In genomic region chr6:169109821-169110220, GRCh38 we compare ENCODE assay signal across 21 cellular contexts.
"Had no signal": no experiment of that assay in that cellular context is flagged by ENCODE, and none has a peak within 500 bp of the region (broad histone marks: within the 10 kb centered on the region; RNA-seq: fewer than 3 reads in every experiment).

No MANE protein-coding gene starts in this region.

- H3K4me1 Mint-ChIP-seq: activated naive CD4-positive, alpha-beta T cell treated with anti-CD3 and anti-CD28 coated beads, Interleukin-2, amount 10 ng/mL, durations not matched to agents 7 days and 5 days; T-cell had no signal

- H3K27ac ChIP-seq: SK-N-MC had no signal

- DNase-seq: activated CD4-positive, alpha-beta T cell treated with anti-CD3 and anti-CD28 coated beads for 4 hours; activated CD8-positive, alpha-beta memory T cell treated with anti-CD3 and anti-CD28 coated beads, Interleukin-2, amount 50 U/mL, for 4 hours; activated CD8-positive, alpha-beta T cell treated with anti-CD3 and anti-CD28 coated beads for 36 hours; activated gamma-delta T cell treated with Interleukin-2 at 50 U/mL for 16 hours; activated naive CD4-positive, alpha-beta T cell treated with anti-CD3 and anti-CD28 coated beads, Interleukin-2, amount 10 ng/mL, durations not matched to agents 7 days and 5 days; activated naive CD8-positive, alpha-beta T cell treated with anti-CD3 and anti-CD28 coated beads for 36 hours; activated T-cell treated with anti-CD3 and anti-CD28 coated beads, Interleukin-2, amount 50 U/mL, for 72 hours; KG1; NCI-H1092; NCI-H1417; NCI-H1930; NCI-H2107; NCI-H345; NCI-H510A; NCI-H526 treated with DMSO at 0.1 percent for 48 hours; NCI-H82; SIG-M5; T-cell; T-helper 2 cell had no signal

- H3K4me3 ChIP-seq: SK-N-MC had no signal

- H3K36me3 Mint-ChIP-seq: activated naive CD4-positive, alpha-beta T cell treated with anti-CD3 and anti-CD28 coated beads, Interleukin-2, amount 10 ng/mL, durations not matched to agents 7 days and 5 days; activated naive CD8-positive, alpha-beta T cell treated with anti-CD3 and anti-CD28 coated beads for 36 hours; T-cell had no signal

- H3K4me3 Mint-ChIP-seq: activated CD8-positive, alpha-beta T cell treated with anti-CD3 and anti-CD28 coated beads for 36 hours; activated naive CD4-positive, alpha-beta T cell treated with anti-CD3 and anti-CD28 coated beads, Interleukin-2, amount 10 ng/mL, durations not matched to agents 7 days and 5 days; activated naive CD8-positive, alpha-beta T cell treated with anti-CD3 and anti-CD28 coated beads for 36 hours; activated T-cell treated with anti-CD3 and anti-CD28 coated beads, Interleukin-2, amount 50 U/mL, for 72 hours; T-cell had no signal

- H3K27ac Mint-ChIP-seq: activated CD8-positive, alpha-beta T cell treated with anti-CD3 and anti-CD28 coated beads for 36 hours; activated naive CD4-positive, alpha-beta T cell treated with anti-CD3 and anti-CD28 coated beads, Interleukin-2, amount 10 ng/mL, durations not matched to agents 7 days and 5 days; activated naive CD8-positive, alpha-beta T cell treated with anti-CD3 and anti-CD28 coated beads for 36 hours; activated T-cell treated with anti-CD3 and anti-CD28 coated beads, Interleukin-2, amount 50 U/mL, for 72 hours; activated T-helper 2 cell treated with anti-CD3 and anti-CD28 coated beads, Interferon-gamma antibody, Interleukin-2, Interleukin-4, amounts not matched to agents 10 μg/mL and 5 μg/mL and 100 μg/mL, durations not matched to agents 14 hours and 24 hours and 36 hours; T-cell had no signal

- H3K9me3 Mint-ChIP-seq: activated T-helper 2 cell treated with anti-CD3 and anti-CD28 coated beads, Interferon-gamma antibody, Interleukin-2, Interleukin-4, amounts not matched to agents 10 μg/mL and 5 μg/mL and 100 μg/mL, durations not matched to agents 14 hours and 24 hours and 36 hours had no signal

- H3K27me3 Mint-ChIP-seq: activated naive CD4-positive, alpha-beta T cell treated with anti-CD3 and anti-CD28 coated beads, Interleukin-2, amount 10 ng/mL, durations not matched to agents 7 days and 5 days had no signal
